ENCODE assay signal across 1 cellular context in genomic region chr12:52539024-52539820, GRCh38.
TF ChIP-seq lines count a peak whose summit lies in the region.

No MANE protein-coding gene starts in this region.

TF ChIP-seq in HEK293, 187 proteins besides CTCF, POLR2A, EP300 and RAD21 (continued from another document):
- TF ChIP-seq ZBTB11 (tag by site-specific recombination; conservative IDR thresholded peaks at IDR 0.05; ENCODE audit: low read depth) (no peak), ZNF658 (tag by site-specific recombination; IDR thresholded peaks at IDR 0.05) (no peak), ZNF707 (tag by site-specific recombination; IDR thresholded peaks at IDR 0.05) (no peak), ZNF341 (tag by site-specific recombination; IDR thresholded peaks at IDR 0.05; ENCODE audit: low read depth) (peak; percentile 29; the same call in 1 of the 2 replicates), ZEB2 (tag by site-specific recombination; IDR thresholded peaks at IDR 0.05) (peak; percentile 76; the same call in 1 of the 2 replicates)
- TF ChIP-seq, protein P1, sequence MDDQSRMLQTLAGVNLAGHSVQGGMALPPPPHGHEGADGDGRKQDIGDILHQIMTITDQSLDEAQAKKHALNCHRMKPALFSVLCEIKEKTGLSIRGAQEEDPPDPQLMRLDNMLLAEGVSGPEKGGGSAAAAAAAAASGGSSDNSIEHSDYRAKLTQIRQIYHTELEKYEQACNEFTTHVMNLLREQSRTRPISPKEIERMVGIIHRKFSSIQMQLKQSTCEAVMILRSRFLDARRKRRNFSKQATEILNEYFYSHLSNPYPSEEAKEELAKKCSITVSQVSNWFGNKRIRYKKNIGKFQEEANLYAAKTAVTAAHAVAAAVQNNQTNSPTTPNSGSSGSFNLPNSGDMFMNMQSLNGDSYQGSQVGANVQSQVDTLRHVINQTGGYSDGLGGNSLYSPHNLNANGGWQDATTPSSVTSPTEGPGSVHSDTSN (CRISPR knock-in tag; IDR thresholded peaks at IDR 0.05): no peak
- TF ChIP-seq, protein P2, sequence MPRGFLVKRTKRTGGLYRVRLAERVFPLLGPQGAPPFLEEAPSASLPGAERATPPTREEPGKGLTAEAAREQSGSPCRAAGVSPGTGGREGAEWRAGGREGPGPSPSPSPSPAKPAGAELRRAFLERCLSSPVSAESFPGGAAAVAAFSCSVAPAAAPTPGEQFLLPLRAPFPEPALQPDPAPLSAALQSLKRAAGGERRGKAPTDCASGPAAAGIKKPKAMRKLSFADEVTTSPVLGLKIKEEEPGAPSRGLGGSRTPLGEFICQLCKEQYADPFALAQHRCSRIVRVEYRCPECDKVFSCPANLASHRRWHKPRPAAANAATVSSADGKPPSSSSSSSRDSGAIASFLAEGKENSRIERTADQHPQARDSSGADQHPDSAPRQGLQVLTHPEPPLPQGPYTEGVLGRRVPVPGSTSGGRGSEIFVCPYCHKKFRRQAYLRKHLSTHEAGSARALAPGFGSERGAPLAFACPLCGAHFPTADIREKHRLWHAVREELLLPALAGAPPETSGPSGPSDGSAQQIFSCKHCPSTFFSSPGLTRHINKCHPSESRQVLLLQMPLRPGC (tag by site-specific recombination; IDR thresholded peaks at IDR 0.05): no peak
- TF ChIP-seq, protein P3, sequence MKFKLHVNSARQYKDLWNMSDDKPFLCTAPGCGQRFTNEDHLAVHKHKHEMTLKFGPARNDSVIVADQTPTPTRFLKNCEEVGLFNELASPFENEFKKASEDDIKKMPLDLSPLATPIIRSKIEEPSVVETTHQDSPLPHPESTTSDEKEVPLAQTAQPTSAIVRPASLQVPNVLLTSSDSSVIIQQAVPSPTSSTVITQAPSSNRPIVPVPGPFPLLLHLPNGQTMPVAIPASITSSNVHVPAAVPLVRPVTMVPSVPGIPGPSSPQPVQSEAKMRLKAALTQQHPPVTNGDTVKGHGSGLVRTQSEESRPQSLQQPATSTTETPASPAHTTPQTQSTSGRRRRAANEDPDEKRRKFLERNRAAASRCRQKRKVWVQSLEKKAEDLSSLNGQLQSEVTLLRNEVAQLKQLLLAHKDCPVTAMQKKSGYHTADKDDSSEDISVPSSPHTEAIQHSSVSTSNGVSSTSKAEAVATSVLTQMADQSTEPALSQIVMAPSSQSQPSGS (tag by site-specific recombination; IDR thresholded peaks at IDR 0.05; ENCODE audit: low read depth): no peak
- TF ChIP-seq, protein P4, sequence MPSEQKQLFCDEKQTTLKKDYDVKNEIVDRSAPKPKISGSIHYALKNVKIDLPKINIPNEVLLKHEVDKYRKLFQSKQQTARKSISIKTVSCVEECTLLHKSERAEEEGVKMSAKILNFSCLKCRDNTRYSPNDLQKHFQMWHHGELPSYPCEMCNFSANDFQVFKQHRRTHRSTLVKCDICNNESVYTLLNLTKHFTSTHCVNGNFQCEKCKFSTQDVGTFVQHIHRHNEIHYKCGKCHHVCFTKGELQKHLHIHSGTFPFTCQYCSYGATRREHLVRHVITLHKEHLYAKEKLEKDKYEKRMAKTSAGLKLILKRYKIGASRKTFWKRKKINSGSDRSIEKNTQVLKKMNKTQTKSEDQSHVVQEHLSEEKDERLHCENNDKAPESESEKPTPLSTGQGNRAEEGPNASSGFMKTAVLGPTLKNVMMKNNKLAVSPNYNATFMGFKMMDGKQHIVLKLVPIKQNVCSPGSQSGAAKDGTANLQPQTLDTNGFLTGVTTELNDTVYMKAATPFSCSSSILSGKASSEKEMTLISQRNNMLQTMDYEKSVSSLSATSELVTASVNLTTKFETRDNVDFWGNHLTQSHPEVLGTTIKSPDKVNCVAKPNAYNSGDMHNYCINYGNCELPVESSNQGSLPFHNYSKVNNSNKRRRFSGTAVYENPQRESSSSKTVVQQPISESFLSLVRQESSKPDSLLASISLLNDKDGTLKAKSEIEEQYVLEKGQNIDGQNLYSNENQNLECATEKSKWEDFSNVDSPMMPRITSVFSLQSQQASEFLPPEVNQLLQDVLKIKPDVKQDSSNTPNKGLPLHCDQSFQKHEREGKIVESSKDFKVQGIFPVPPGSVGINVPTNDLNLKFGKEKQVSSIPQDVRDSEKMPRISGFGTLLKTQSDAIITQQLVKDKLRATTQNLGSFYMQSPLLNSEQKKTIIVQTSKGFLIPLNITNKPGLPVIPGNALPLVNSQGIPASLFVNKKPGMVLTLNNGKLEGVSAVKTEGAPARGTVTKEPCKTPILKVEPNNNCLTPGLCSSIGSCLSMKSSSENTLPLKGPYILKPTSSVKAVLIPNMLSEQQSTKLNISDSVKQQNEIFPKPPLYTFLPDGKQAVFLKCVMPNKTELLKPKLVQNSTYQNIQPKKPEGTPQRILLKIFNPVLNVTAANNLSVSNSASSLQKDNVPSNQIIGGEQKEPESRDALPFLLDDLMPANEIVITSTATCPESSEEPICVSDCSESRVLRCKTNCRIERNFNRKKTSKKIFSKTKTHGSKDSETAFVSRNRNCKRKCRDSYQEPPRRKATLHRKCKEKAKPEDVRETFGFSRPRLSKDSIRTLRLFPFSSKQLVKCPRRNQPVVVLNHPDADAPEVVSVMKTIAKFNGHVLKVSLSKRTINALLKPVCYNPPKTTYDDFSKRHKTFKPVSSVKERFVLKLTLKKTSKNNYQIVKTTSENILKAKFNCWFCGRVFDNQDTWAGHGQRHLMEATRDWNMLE (tag by site-specific recombination; conservative IDR thresholded peaks at IDR 0.05; ENCODE audit: low read depth): no peak
- TF ChIP-seq, protein P5, sequence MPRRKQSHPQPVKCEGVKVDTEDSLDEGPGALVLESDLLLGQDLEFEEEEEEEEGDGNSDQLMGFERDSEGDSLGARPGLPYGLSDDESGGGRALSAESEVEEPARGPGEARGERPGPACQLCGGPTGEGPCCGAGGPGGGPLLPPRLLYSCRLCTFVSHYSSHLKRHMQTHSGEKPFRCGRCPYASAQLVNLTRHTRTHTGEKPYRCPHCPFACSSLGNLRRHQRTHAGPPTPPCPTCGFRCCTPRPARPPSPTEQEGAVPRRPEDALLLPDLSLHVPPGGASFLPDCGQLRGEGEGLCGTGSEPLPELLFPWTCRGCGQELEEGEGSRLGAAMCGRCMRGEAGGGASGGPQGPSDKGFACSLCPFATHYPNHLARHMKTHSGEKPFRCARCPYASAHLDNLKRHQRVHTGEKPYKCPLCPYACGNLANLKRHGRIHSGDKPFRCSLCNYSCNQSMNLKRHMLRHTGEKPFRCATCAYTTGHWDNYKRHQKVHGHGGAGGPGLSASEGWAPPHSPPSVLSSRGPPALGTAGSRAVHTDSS (tag by site-specific recombination; IDR thresholded peaks at IDR 0.05): no peak
